ENCODE assay signal across 12 cellular contexts in the genomic region with DNA sequence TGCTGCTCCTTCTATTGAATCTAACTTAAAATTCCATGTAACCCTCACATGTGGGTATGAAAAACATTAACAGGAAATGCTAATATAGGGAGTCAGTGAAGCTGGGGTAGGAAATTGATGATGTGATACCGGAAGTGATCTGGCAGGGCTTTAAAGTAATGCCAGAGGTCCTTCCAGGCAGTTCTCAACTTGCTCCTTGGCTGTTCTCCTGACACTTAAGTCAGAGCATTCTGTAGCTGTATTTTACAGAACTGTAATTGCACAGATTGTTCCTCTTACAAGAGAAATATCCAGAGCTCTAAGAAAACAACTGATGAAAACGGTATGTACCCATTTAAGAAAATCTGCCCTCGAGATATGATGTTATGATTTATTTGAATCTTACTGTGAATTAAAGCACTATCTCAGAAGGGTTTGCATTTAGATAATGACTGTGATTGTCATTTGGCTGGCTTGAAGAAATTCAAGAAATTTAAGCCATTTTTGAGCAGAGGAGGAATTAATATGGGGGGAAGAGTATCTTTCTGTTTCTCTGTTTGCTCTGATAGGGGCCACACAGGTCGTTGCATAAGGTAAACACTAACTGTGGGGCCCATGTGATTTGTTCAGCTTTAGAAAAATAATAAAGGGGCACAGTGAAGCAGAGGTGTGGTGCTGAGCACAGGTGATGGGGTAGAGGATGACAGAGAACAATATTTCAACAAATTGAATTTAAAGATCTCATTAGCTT.
DNase-seq lines count a peak whose midpoint lies in the region; ATAC-seq and TF ChIP-seq lines count a peak whose summit lies in the region.
"Had no signal": no experiment of that assay in that cellular context is flagged by ENCODE, and none has a peak within 500 bp of the region (broad histone marks: within the 10 kb centered on the region; RNA-seq: fewer than 3 reads in every experiment).

No MANE protein-coding gene starts in this region.

- H3K9ac ChIP-seq in SK-N-MC (ENCODE audit: insufficient read length), result peak overlapping the region; percentile 57

- H3K9me3 ChIP-seq in SK-N-MC (ENCODE audit: low read depth, low read length), result no peaks in the 10 kb centered on the region
- H3K9me3 ChIP-seq: mucosa of descending colon had no signal

- ATAC-seq in omental fat pad (ENCODE audit: low FRiP score), result peak; percentile 79
- ATAC-seq: mucosa of descending colon had no signal

- H3K4me1 Mint-ChIP-seq in T-helper 2 cell treated with Interferon-gamma antibody and Interleukin-4, amounts not matched to agents 5 μg/mL and 100 μg/mL, for 36 hours (ENCODE audit: low read depth), result no peaks in the 10 kb centered on the region

- H3K27ac Mint-ChIP-seq in T-helper 2 cell treated with Interferon-gamma antibody and Interleukin-4, amounts not matched to agents 5 μg/mL and 100 μg/mL, for 36 hours, result no peak overlapping the region

- no peak overlapping the region for H3K4me3 Mint-ChIP-seq in T-helper 2 cell treated with Interferon-gamma antibody and Interleukin-4, amounts not matched to agents 5 μg/mL and 100 μg/mL, for 36 hours

- DNase-seq in EH (ENCODE audit: low read depth) (peak; percentile 91), SK-N-MC (ENCODE audit: low read depth, low spot score) (peak; percentile 68), fibroblast of peridontal ligament (ENCODE audit: extremely low read depth) (peak; percentile 83), omental fat pad (ENCODE audit: low spot score) (no peak), mesenteric fat pad (ENCODE audit: low spot score) (no peak), DMS114 treated with DMSO at 0.1 percent for 48 hours (lab: John Stamatoyannopoulos, UW; ENCODE audit: unreplicated experiment) (no peak), NCI-H1105 (lab: John Stamatoyannopoulos, UW) (no peak)
- no peak for DNase-seq in T-helper 2 cell treated with Interferon-gamma antibody and Interleukin-4, amounts not matched to agents 5 μg/mL and 100 μg/mL, for 36 hours (ENCODE audit: low spot score)
- DNase-seq: COR-L47; mucosa of descending colon; OCI-M1; stimulated activated CD4-positive, alpha-beta T cell treated with anti-CD3 and anti-CD28 coated beads, Interleukin-4, amount 100 ng/mL, for 4 hours had no signal

- H3K4me3 ChIP-seq in SK-N-MC, result peak overlapping the region; percentile 68
- H3K4me3 ChIP-seq: mucosa of descending colon had no signal

- H3K36me3 Mint-ChIP-seq in T-helper 2 cell treated with Interferon-gamma antibody and Interleukin-4, amounts not matched to agents 5 μg/mL and 100 μg/mL, for 36 hours (ENCODE audit: low read depth), result no peaks in the 10 kb centered on the region

- H3K27ac ChIP-seq in SK-N-MC, result peak overlapping the region; percentile 94

- H3K36me3 ChIP-seq in SK-N-MC (ENCODE audit: insufficient read depth, low read length), result no peaks in the 10 kb centered on the region

- no peaks in the 10 kb centered on the region for H3K9me3 Mint-ChIP-seq in T-helper 2 cell treated with Interferon-gamma antibody and Interleukin-4, amounts not matched to agents 5 μg/mL and 100 μg/mL, for 36 hours

- peaks cover 7% of the 10 kb centered on the region for H3K27me3 Mint-ChIP-seq in T-helper 2 cell treated with Interferon-gamma antibody and Interleukin-4, amounts not matched to agents 5 μg/mL and 100 μg/mL, for 36 hours (ENCODE audit: low read depth)

- TF ChIP-seq CTCF in omental fat pad (IDR thresholded peaks at IDR 0.05), result no peak

Comparison
In these comparisons a context has a peak if more than half of its experiments do, and no peak if none do; other contexts are left out.
1. DNase-seq: peak in EH (single experiment), SK-N-MC (single experiment) and fibroblast of peridontal ligament (single experiment); none in omental fat pad (single experiment), mesenteric fat pad (single experiment), DMS114 treated with DMSO at 0.1 percent for 48 hours (single experiment), NCI-H1105 (single experiment) and T-helper 2 cell treated with Interferon-gamma antibody and Interleukin-4, amounts not matched to agents 5 μg/mL and 100 μg/mL, for 36 hours (single experiment).